Comparison of ENCODE assay signal across 8 cellular contexts in genomic region chr2:63589148-63589972, GRCh38. TPM values are rescaled to one million over a fixed set of nuclear protein-coding genes. Genes with fewer than 3 reads are reported as not detected.
DNase-seq lines count a peak whose midpoint lies in the region; ATAC-seq and TF ChIP-seq lines count a peak whose summit lies in the region.

No MANE protein-coding gene starts in this region.

- H3K27ac Mint-ChIP-seq in T-helper 17 cell (peak overlapping the region; percentile 96), osteocyte (ENCODE audit: unreplicated experiment) (peak overlapping the region; percentile 100)

- H3K4me3 Mint-ChIP-seq in T-helper 17 cell (peak overlapping the region; percentile 97), osteocyte (ENCODE audit: unreplicated experiment) (peak overlapping the region; percentile 99)

- no peaks in the 10 kb centered on the region for H3K36me3 Mint-ChIP-seq in T-helper 17 cell (ENCODE audit: low read depth)
- H3K36me3 Mint-ChIP-seq in osteocyte (ENCODE audit: unreplicated experiment): peaks cover 8% of the 10 kb centered on the region

- H3K27me3 Mint-ChIP-seq in T-helper 17 cell (no peaks in the 10 kb centered on the region), osteocyte (ENCODE audit: unreplicated experiment) (no peaks in the 10 kb centered on the region)

- DNase-seq in Right ventricle myocardium inferior (ENCODE audit: missing footprints) (no peak), cardiac septum (ENCODE audit: low spot score) (no peak), T-helper 17 cell (no peak), fibroblast of mammary gland (ENCODE audit: low read depth) (no peak), osteocyte (ENCODE audit: extremely low spot score, unreplicated experiment) (no peak), medulla oblongata (ENCODE audit: extremely low spot score) (no peak)
- no peak for DNase-seq in activated effector memory CD4-positive, alpha-beta T cell treated with anti-CD3 and anti-CD28 coated beads, Interleukin-2, amount 50 U/mL, for 16 hours

- H3K9me3 Mint-ChIP-seq in osteocyte (ENCODE audit: unreplicated experiment): no peaks in the 10 kb centered on the region

- H3K4me3 ChIP-seq in fibroblast of mammary gland (ENCODE audit: control insufficient read depth, low read depth, low read length): peak overlapping the region; percentile 96

- peaks cover 34% of the 10 kb centered on the region for H3K4me1 Mint-ChIP-seq in T-helper 17 cell
- H3K4me1 Mint-ChIP-seq in osteocyte (ENCODE audit: unreplicated experiment): peaks cover 28% of the 10 kb centered on the region

- peak; percentile 3 for ATAC-seq in Right ventricle myocardium inferior
- peak; percentile 12 for ATAC-seq in HG03159 (IDR thresholded peaks at IDR 0.05; ENCODE audit: unreplicated experiment)
- no peak for ATAC-seq in T-helper 17 cell

- intact Hi-C loops in Right ventricle myocardium inferior (cut with DNase I): loop anchor here (2.0 to 10.0 kb wide), 3 partner anchors 45 to 253 kb away; partner anchors contain the start of gene UGP2
- intact Hi-C loops in cardiac septum (cut with DNase I): loop anchor here (5.0 kb wide), 1 partner anchor 253 kb away; the partner anchor contains the start of gene UGP2

- no peak for TF ChIP-seq CTCF in fibroblast of mammary gland (conservative IDR thresholded peaks at IDR 0.05; ENCODE audit: control insufficient read depth, insufficient read depth, low read depth, low read length)
- TF ChIP-seq CTCF in osteocyte (IDR thresholded peaks at IDR 0.05): no peak

- H3K9me3 ChIP-seq in T-helper 17 cell (ENCODE audit: control insufficient read depth, low read length, poor library complexity, severe bottlenecking): no peaks in the 10 kb centered on the region

RNA-seq across cellular contexts. Expression of gene MDH1, which starts 0.6 kb away (rescaled TPM):
- total RNA-seq in Right ventricle myocardium inferior (1,383 TPM), cardiac septum (1,107 TPM), T-helper 17 cell (10 to 100 TPM; 89.3 to 95.7 TPM), osteocyte (112 TPM in 2 replicates)

RNA-seq across cellular contexts. Expression of gene WDPCP, which starts 1.1 kb away (rescaled TPM):
- total RNA-seq in Right ventricle myocardium inferior (13.5 TPM), cardiac septum (27.3 TPM), T-helper 17 cell (10 to 100 TPM; 11.6 to 12.9 TPM), osteocyte (11.1 and 12.4 TPM in 2 replicates)
